ENCODE assay signal across 1 cellular context in the genomic region with DNA sequence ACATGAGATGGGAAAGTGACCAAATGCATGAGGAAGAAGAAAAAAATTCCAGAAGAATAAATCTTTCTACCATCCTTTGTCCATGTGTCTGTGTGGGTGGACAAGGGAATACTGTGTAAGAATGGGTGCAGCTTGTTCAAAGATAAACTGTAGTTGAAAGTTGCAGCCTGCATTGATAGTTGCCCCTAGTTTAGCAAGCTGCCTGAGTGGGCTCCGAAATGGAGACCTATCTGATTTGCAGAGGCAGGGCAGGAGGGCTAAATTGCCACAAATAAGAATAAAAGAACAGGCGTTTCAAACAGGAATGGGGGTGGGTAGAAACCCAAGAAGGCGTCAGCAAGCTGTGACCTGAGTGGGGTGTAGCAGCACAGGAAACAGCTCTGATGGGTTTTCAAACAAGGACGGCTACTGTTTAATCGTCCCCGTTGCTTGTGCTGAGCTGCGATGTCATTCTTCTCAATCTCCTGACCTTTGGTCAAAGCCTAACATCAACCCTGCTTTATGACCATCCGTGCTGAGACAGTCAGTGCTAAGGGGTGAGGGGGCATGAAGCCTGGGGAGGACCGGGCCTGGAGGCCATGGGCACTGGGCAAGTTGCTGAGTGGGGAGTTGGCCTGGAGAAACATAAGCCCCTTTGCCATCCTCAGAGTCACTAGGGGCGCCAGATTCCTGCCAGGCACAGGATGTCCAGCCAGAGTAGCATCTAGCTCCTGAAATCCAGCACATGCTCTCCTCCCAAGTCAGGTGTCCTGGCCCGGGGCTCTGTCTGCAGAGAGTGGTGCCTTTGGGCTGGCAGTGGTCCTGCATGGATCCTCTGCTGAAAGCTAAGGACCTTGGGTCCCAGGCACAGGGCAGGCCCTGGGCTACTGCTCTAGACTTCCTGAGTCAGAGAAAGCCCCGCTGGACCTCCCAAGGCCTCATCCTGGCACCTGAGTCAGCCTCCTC.
TF ChIP-seq lines count a peak whose summit lies in the region.

No MANE protein-coding gene starts in this region.

TF ChIP-seq in HepG2, 621 proteins besides CTCF, POLR2A, EP300 and RAD21 (continued from another document and continues in another):
- TF ChIP-seq, protein P1, sequence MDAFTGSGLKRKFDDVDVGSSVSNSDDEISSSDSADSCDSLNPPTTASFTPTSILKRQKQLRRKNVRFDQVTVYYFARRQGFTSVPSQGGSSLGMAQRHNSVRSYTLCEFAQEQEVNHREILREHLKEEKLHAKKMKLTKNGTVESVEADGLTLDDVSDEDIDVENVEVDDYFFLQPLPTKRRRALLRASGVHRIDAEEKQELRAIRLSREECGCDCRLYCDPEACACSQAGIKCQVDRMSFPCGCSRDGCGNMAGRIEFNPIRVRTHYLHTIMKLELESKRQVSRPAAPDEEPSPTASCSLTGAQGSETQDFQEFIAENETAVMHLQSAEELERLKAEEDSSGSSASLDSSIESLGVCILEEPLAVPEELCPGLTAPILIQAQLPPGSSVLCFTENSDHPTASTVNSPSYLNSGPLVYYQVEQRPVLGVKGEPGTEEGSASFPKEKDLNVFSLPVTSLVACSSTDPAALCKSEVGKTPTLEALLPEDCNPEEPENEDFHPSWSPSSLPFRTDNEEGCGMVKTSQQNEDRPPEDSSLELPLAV (CRISPR knock-in tag; conservative IDR thresholded peaks at IDR 0.05; ENCODE audit: low read depth), result no peak
- TF ChIP-seq HOXA7 (CRISPR knock-in tag; IDR thresholded peaks at IDR 0.05) (no peak), YY1 (IDR thresholded peaks at IDR 0.05; ENCODE audit: insufficient read depth, insufficient replicate concordance, low read depth, low read length) (peak; percentile 29), ZNF441 (CRISPR knock-in tag; IDR thresholded peaks at IDR 0.05; ENCODE audit: borderline replicate concordance) (0 out of 2 replicates have a peak, but pooled peaks have one; percentile 17), NFKBIZ (CRISPR knock-in tag; IDR thresholded peaks at IDR 0.05) (no peak), XRCC5 (optimal IDR thresholded peaks at IDR 0.05; ENCODE audit: low read length) (peak; percentile 49), ARNT2 (CRISPR knock-in tag; IDR thresholded peaks at IDR 0.05; ENCODE audit: low read depth) (no peak), EED (CRISPR knock-in tag; IDR thresholded peaks at IDR 0.05) (no peak), ZNF737 (CRISPR knock-in tag; IDR thresholded peaks at IDR 0.05; ENCODE audit: borderline replicate concordance) (no peak), RFX3 (CRISPR knock-in tag; IDR thresholded peaks at IDR 0.05) (no peak), ZNF776 (CRISPR knock-in tag; IDR thresholded peaks at IDR 0.05) (no peak), KDM3A (CRISPR knock-in tag; IDR thresholded peaks at IDR 0.05; ENCODE audit: low read depth) (no peak), ELF4 (CRISPR knock-in tag; IDR thresholded peaks at IDR 0.05; ENCODE audit: borderline replicate concordance) (no peak), DPF2 (CRISPR knock-in tag; IDR thresholded peaks at IDR 0.05; ENCODE audit: borderline replicate concordance, low read depth) (peak; percentile 21; the same call in 1 of the 2 replicates), CBFB (CRISPR knock-in tag; IDR thresholded peaks at IDR 0.05) (no peak), ZNF567 (CRISPR knock-in tag; IDR thresholded peaks at IDR 0.05; ENCODE audit: borderline replicate concordance) (no peak), ZNF816 (CRISPR knock-in tag; IDR thresholded peaks at IDR 0.05; ENCODE audit: borderline replicate concordance) (no peak), MTF1 (CRISPR knock-in tag; IDR thresholded peaks at IDR 0.05) (no peak), MIXL1 (CRISPR knock-in tag; IDR thresholded peaks at IDR 0.05) (no peak), HMGA1 (CRISPR knock-in tag; conservative IDR thresholded peaks at IDR 0.05) (no peak), ZNF431 (CRISPR knock-in tag; IDR thresholded peaks at IDR 0.05; ENCODE audit: borderline replicate concordance, low read depth) (no peak), TEAD3 (CRISPR knock-in tag; optimal IDR thresholded peaks at IDR 0.05; ENCODE audit: borderline replicate concordance) (no peak), MAFF (IDR thresholded peaks at IDR 0.05; ENCODE audit: low read depth, low read length) (no peak), ZNF790 (CRISPR knock-in tag; IDR thresholded peaks at IDR 0.05; ENCODE audit: borderline replicate concordance) (no peak), GABPA (IDR thresholded peaks at IDR 0.05; ENCODE audit: low read depth, low read length) (no peak), GABPA (CRISPR knock-in tag; IDR thresholded peaks at IDR 0.05; ENCODE audit: low read depth) (peak; percentile 34; the same call in 1 of the 2 replicates), ZXDC (CRISPR knock-in tag; IDR thresholded peaks at IDR 0.05) (no peak), STAG1 (CRISPR knock-in tag; IDR thresholded peaks at IDR 0.05) (peak; percentile 19; the same call in 1 of the 2 replicates), MYC (CRISPR knock-in tag; IDR thresholded peaks at IDR 0.05; ENCODE audit: borderline replicate concordance) (peak; percentile 59; the same call in 1 of the 2 replicates), ZNF660 (CRISPR knock-in tag; IDR thresholded peaks at IDR 0.05; ENCODE audit: borderline replicate concordance, low read depth) (no peak), MTA1 (CRISPR knock-in tag; IDR thresholded peaks at IDR 0.05; ENCODE audit: borderline replicate concordance) (peak; percentile 81; the same call in 1 of the 2 replicates), BHLHE40 (IDR thresholded peaks at IDR 0.05; ENCODE audit: low read length) (no peak), TAF15 (IDR thresholded peaks at IDR 0.05; ENCODE audit: low read depth, low read length, poor library complexity, severe bottlenecking) (no peak), MIER2 (CRISPR knock-in tag; IDR thresholded peaks at IDR 0.05) (peak; percentile 34; the same call in 1 of the 2 replicates), ZBTB7A (CRISPR knock-in tag; IDR thresholded peaks at IDR 0.05) (peak; percentile 51; the same call in 1 of the 2 replicates), ZNF296 (CRISPR knock-in tag; conservative IDR thresholded peaks at IDR 0.05) (no peak), ZNF276 (CRISPR knock-in tag; IDR thresholded peaks at IDR 0.05; ENCODE audit: low read depth) (no peak), CC2D1A (CRISPR knock-in tag; IDR thresholded peaks at IDR 0.05) (no peak), FOXC1 (CRISPR knock-in tag; IDR thresholded peaks at IDR 0.05; ENCODE audit: borderline replicate concordance) (peak; percentile 30; the same call in 1 of the 2 replicates), GABPB1 (CRISPR knock-in tag; IDR thresholded peaks at IDR 0.05) (no peak; the same call in 1 of the 2 replicates), ATF7 (IDR thresholded peaks at IDR 0.05) (no peak), ATF7 (CRISPR knock-in tag; IDR thresholded peaks at IDR 0.05) (peak; percentile 68; the same call in 1 of the 2 replicates), HCFC1 (IDR thresholded peaks at IDR 0.05; ENCODE audit: low read depth, low read length) (no peak), HIVEP1 (CRISPR knock-in tag; IDR thresholded peaks at IDR 0.05) (no peak), FOSL2 (CRISPR knock-in tag; IDR thresholded peaks at IDR 0.05) (peak; percentile 18; the same call in 1 of the 2 replicates), PRPF4 (IDR thresholded peaks at IDR 0.05; ENCODE audit: low read depth, low read length, poor library complexity, severe bottlenecking) (no peak), CBX2 (IDR thresholded peaks at IDR 0.05; ENCODE audit: low read depth, low read length) (no peak), CBX2 (CRISPR knock-in tag; IDR thresholded peaks at IDR 0.05; ENCODE audit: low read depth) (no peak), ZKSCAN5 (CRISPR knock-in tag; IDR thresholded peaks at IDR 0.05) (no peak)
- TF ChIP-seq, protein P2, sequence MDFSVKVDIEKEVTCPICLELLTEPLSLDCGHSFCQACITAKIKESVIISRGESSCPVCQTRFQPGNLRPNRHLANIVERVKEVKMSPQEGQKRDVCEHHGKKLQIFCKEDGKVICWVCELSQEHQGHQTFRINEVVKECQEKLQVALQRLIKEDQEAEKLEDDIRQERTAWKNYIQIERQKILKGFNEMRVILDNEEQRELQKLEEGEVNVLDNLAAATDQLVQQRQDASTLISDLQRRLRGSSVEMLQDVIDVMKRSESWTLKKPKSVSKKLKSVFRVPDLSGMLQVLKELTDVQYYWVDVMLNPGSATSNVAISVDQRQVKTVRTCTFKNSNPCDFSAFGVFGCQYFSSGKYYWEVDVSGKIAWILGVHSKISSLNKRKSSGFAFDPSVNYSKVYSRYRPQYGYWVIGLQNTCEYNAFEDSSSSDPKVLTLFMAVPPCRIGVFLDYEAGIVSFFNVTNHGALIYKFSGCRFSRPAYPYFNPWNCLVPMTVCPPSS (IDR thresholded peaks at IDR 0.05), result no peak
- TF ChIP-seq, protein P3, sequence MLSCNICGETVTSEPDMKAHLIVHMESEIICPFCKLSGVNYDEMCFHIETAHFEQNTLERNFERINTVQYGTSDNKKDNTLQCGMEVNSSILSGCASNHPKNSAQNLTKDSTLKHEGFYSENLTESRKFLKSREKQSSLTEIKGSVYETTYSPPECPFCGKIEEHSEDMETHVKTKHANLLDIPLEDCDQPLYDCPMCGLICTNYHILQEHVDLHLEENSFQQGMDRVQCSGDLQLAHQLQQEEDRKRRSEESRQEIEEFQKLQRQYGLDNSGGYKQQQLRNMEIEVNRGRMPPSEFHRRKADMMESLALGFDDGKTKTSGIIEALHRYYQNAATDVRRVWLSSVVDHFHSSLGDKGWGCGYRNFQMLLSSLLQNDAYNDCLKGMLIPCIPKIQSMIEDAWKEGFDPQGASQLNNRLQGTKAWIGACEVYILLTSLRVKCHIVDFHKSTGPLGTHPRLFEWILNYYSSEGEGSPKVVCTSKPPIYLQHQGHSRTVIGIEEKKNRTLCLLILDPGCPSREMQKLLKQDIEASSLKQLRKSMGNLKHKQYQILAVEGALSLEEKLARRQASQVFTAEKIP (CRISPR knock-in tag; IDR thresholded peaks at IDR 0.05; ENCODE audit: borderline replicate concordance), result no peak
- TF ChIP-seq, protein P4, sequence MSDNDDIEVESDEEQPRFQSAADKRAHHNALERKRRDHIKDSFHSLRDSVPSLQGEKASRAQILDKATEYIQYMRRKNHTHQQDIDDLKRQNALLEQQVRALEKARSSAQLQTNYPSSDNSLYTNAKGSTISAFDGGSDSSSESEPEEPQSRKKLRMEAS (IDR thresholded peaks at IDR 0.05), result no peak
- TF ChIP-seq, protein P5, sequence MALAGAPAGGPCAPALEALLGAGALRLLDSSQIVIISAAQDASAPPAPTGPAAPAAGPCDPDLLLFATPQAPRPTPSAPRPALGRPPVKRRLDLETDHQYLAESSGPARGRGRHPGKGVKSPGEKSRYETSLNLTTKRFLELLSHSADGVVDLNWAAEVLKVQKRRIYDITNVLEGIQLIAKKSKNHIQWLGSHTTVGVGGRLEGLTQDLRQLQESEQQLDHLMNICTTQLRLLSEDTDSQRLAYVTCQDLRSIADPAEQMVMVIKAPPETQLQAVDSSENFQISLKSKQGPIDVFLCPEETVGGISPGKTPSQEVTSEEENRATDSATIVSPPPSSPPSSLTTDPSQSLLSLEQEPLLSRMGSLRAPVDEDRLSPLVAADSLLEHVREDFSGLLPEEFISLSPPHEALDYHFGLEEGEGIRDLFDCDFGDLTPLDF (CRISPR knock-in tag; IDR thresholded peaks at IDR 0.05), result no peak
- TF ChIP-seq, protein P6, sequence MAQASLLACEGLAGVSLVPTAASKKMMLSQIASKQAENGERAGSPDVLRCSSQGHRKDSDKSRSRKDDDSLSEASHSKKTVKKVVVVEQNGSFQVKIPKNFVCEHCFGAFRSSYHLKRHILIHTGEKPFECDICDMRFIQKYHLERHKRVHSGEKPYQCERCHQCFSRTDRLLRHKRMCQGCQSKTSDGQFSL (CRISPR knock-in tag; IDR thresholded peaks at IDR 0.05), result no peak
- TF ChIP-seq, protein P7, sequence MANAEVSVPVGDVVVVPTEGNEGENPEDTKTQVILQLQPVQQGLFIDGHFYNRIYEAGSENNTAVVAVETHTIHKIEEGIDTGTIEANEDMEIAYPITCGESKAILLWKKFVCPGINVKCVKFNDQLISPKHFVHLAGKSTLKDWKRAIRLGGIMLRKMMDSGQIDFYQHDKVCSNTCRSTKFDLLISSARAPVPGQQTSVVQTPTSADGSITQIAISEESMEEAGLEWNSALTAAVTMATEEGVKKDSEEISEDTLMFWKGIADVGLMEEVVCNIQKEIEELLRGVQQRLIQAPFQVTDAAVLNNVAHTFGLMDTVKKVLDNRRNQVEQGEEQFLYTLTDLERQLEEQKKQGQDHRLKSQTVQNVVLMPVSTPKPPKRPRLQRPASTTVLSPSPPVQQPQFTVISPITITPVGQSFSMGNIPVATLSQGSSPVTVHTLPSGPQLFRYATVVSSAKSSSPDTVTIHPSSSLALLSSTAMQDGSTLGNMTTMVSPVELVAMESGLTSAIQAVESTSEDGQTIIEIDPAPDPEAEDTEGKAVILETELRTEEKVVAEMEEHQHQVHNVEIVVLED (CRISPR knock-in tag; IDR thresholded peaks at IDR 0.05; ENCODE audit: borderline replicate concordance), result no peak
- TF ChIP-seq, protein P8, sequence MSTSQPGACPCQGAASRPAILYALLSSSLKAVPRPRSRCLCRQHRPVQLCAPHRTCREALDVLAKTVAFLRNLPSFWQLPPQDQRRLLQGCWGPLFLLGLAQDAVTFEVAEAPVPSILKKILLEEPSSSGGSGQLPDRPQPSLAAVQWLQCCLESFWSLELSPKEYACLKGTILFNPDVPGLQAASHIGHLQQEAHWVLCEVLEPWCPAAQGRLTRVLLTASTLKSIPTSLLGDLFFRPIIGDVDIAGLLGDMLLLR (CRISPR knock-in tag; IDR thresholded peaks at IDR 0.05), result no peak
